ENCODE assay signal across 38 cellular contexts in genomic region chr1:230469271-230469670, GRCh38. TPM values are rescaled to one million over a fixed set of nuclear protein-coding genes. Genes with fewer than 3 reads are reported as not detected.
"Had no signal": no experiment of that assay in that cellular context is flagged by ENCODE, and none has a peak within 500 bp of the region (broad histone marks: within the 10 kb centered on the region; RNA-seq: fewer than 3 reads in every experiment).

No MANE protein-coding gene starts in this region.

- H3K27me3 ChIP-seq: adrenal gland, ascending aorta, body of pancreas, brain microvascular endothelial cell, breast epithelium, cardiac muscle cell had no signal

- ATAC-seq: activated naive CD4-positive, alpha-beta T cell treated with anti-CD3 and anti-CD28 coated beads, Interleukin-2, amount 50 U/mL, for 72 hours; activated naive CD8-positive, alpha-beta T cell treated with anti-CD3 and anti-CD28 coated beads, Interleukin-2, amount 50 U/mL, for 24 hours; activated T-cell treated with anti-CD3 and anti-CD28 coated beads, Interleukin-2, amount 50 U/mL, for 4 hours; activated T-cell treated with anti-CD3 and anti-CD28 coated beads, Interleukin-2, amount 50 U/mL, for 72 hours; activated T-helper 17 cell treated with anti-CD3 and anti-CD28 coated beads, Interleukin-2, amount 50 U/mL, for 72 hours; body of pancreas had no signal

- H3K9me3 ChIP-seq: adrenal gland, ascending aorta, body of pancreas had no signal

- H3K4me1 Mint-ChIP-seq: activated naive CD8-positive, alpha-beta T cell treated with anti-CD3 and anti-CD28 coated beads for 36 hours; activated naive CD8-positive, alpha-beta T cell treated with anti-CD3 and anti-CD28 coated beads, Interleukin-2, amount 10 ng/mL, durations not matched to agents 7 days and 5 days; activated naive CD8-positive, alpha-beta T cell treated with anti-CD3 and anti-CD28 coated beads, Interleukin-2, amount 50 U/mL, for 24 hours; activated T-helper 17 cell treated with anti-CD3 and anti-CD28 coated beads, Interleukin-2, amount 50 U/mL, for 72 hours; central memory CD8-positive, alpha-beta T cell had no signal

- H3K4me3 Mint-ChIP-seq: activated naive CD4-positive, alpha-beta T cell treated with anti-CD3 and anti-CD28 coated beads for 36 hours; activated naive CD8-positive, alpha-beta T cell; activated naive CD8-positive, alpha-beta T cell treated with anti-CD3 and anti-CD28 coated beads for 36 hours; activated naive CD8-positive, alpha-beta T cell treated with anti-CD3 and anti-CD28 coated beads, Interleukin-2, amount 10 ng/mL, durations not matched to agents 7 days and 5 days; activated naive CD8-positive, alpha-beta T cell treated with anti-CD3 and anti-CD28 coated beads, Interleukin-2, amount 50 U/mL, for 24 hours; activated T-cell treated with anti-CD3 and anti-CD28 coated beads, Interleukin-2, amount 50 U/mL, for 24 hours; activated T-cell treated with anti-CD3 and anti-CD28 coated beads, Interleukin-2, amount 50 U/mL, for 4 hours; activated T-cell treated with anti-CD3 and anti-CD28 coated beads, Interleukin-2, amount 50 U/mL, for 72 hours; activated T-helper 1 cell treated with anti-CD3 and anti-CD28 coated beads, Interleukin-12 subunit alpha, Interleukin-12 subunit beta, Interleukin-2, Interleukin-4 antibody, amounts not matched to agents 30 ng/mL and 10 ng/mL and 1 ng/mL, durations not matched to agents 14 hours and 24 hours and 36 hours; activated T-helper 17 cell treated with anti-CD3 and anti-CD28 coated beads, Interleukin-2, amount 50 U/mL, for 72 hours; brain; central memory CD8-positive, alpha-beta T cell had no signal

- H3K36me3 Mint-ChIP-seq: activated naive CD8-positive, alpha-beta T cell treated with anti-CD3 and anti-CD28 coated beads for 36 hours; activated naive CD8-positive, alpha-beta T cell treated with anti-CD3 and anti-CD28 coated beads, Interleukin-2, amount 10 ng/mL, durations not matched to agents 7 days and 5 days; brain had no signal

- H3K36me3 ChIP-seq: adrenal gland, ascending aorta, brain microvascular endothelial cell, breast epithelium, cardiac muscle cell had no signal

- DNase-seq: activated effector memory CD4-positive, alpha-beta T cell treated with anti-CD3 and anti-CD28 coated beads, Interleukin-2, amount 50 U/mL, for 16 hours; activated effector memory CD4-positive, alpha-beta T cell treated with Interleukin-2 at 50 U/mL for 16 hours; activated gamma-delta T cell; activated gamma-delta T cell treated with Interleukin-2 at 50 U/mL for 16 hours; activated naive CD4-positive, alpha-beta T cell; activated naive CD4-positive, alpha-beta T cell treated with anti-CD3 and anti-CD28 coated beads for 36 hours; activated naive CD4-positive, alpha-beta T cell treated with anti-CD3 and anti-CD28 coated beads, Interleukin-2, amount 50 U/mL, for 16 hours; activated naive CD4-positive, alpha-beta T cell treated with Interleukin-2 at 50 U/mL for 16 hours; activated naive CD8-positive, alpha-beta T cell treated with anti-CD3 and anti-CD28 coated beads for 36 hours; activated naive CD8-positive, alpha-beta T cell treated with anti-CD3 and anti-CD28 coated beads, Interleukin-2, amount 10 ng/mL, durations not matched to agents 7 days and 5 days; activated naive CD8-positive, alpha-beta T cell treated with anti-CD3 and anti-CD28 coated beads, Interleukin-2, amount 50 U/mL, for 24 hours; activated T-cell treated with anti-CD3 and anti-CD28 coated beads, Interleukin-2, amount 50 U/mL, for 1 hour; activated T-cell treated with anti-CD3 and anti-CD28 coated beads, Interleukin-2, amount 50 U/mL, for 24 hours; activated T-cell treated with anti-CD3 and anti-CD28 coated beads, Interleukin-2, amount 50 U/mL, for 4 hours; activated T-cell treated with anti-CD3 and anti-CD28 coated beads, Interleukin-2, amount 50 U/mL, for 48 hours; activated T-cell treated with anti-CD3 and anti-CD28 coated beads, Interleukin-2, amount 50 U/mL, for 72 hours; adrenal gland; amniotic stem cell; amygdala; anterior cingulate cortex; aorta; body of pancreas; brain microvascular endothelial cell; caudate nucleus; central memory CD4-positive, alpha-beta T cell; cerebellar nuclear complex had no signal

- H3K27ac Mint-ChIP-seq: activated naive CD4-positive, alpha-beta T cell treated with anti-CD3 and anti-CD28 coated beads for 36 hours; activated naive CD4-positive, alpha-beta T cell treated with anti-CD3 and anti-CD28 coated beads, Interleukin-2, amount 50 U/mL, for 72 hours; activated naive CD8-positive, alpha-beta T cell; activated naive CD8-positive, alpha-beta T cell treated with anti-CD3 and anti-CD28 coated beads for 36 hours; activated naive CD8-positive, alpha-beta T cell treated with anti-CD3 and anti-CD28 coated beads, Interleukin-2, amount 10 ng/mL, durations not matched to agents 7 days and 5 days; activated naive CD8-positive, alpha-beta T cell treated with anti-CD3 and anti-CD28 coated beads, Interleukin-2, amount 50 U/mL, for 24 hours; activated T-cell treated with anti-CD3 and anti-CD28 coated beads, Interleukin-2, amount 50 U/mL, for 24 hours; activated T-cell treated with anti-CD3 and anti-CD28 coated beads, Interleukin-2, amount 50 U/mL, for 72 hours; activated T-helper 1 cell treated with anti-CD3 and anti-CD28 coated beads, Interleukin-12 subunit alpha, Interleukin-12 subunit beta, Interleukin-2, Interleukin-4 antibody, amounts not matched to agents 30 ng/mL and 10 ng/mL and 1 ng/mL, durations not matched to agents 14 hours and 24 hours and 36 hours; activated T-helper 17 cell treated with anti-CD3 and anti-CD28 coated beads, Interleukin-2, amount 50 U/mL, for 72 hours; activated T-helper 2 cell treated with anti-CD3 and anti-CD28 coated beads, Interferon-gamma antibody, Interleukin-2, Interleukin-4, amounts not matched to agents 10 μg/mL and 5 μg/mL and 100 μg/mL, durations not matched to agents 14 hours and 24 hours and 36 hours; brain had no signal

- FAIRE-seq: astrocyte, bronchial epithelial cell had no signal

- H3K27ac ChIP-seq: adrenal gland, ascending aorta, body of pancreas, brain microvascular endothelial cell, breast epithelium, cardiac muscle cell had no signal

- H3K4me3 ChIP-seq: adrenal gland, ascending aorta, body of pancreas, breast epithelium, cardiac muscle cell had no signal

- H3K4me1 ChIP-seq: ascending aorta, breast epithelium had no signal

- H3K9me3 Mint-ChIP-seq: activated naive CD4-positive, alpha-beta T cell treated with anti-CD3 and anti-CD28 coated beads for 36 hours; activated T-helper 1 cell treated with anti-CD3 and anti-CD28 coated beads, Interleukin-12 subunit alpha, Interleukin-12 subunit beta, Interleukin-2, Interleukin-4 antibody, amounts not matched to agents 30 ng/mL and 10 ng/mL and 1 ng/mL, durations not matched to agents 14 hours and 24 hours and 36 hours; activated T-helper 2 cell treated with anti-CD3 and anti-CD28 coated beads, Interferon-gamma antibody, Interleukin-2, Interleukin-4, amounts not matched to agents 10 μg/mL and 5 μg/mL and 100 μg/mL, durations not matched to agents 14 hours and 24 hours and 36 hours had no signal

RNA-seq across cellular contexts. Expression of gene PGBD5, which starts 43.1 kb away (rescaled TPM):
- total RNA-seq: activated naive CD4-positive, alpha-beta T cell treated with anti-CD3 and anti-CD28 coated beads for 36 hours; activated naive CD8-positive, alpha-beta T cell treated with anti-CD3 and anti-CD28 coated beads for 36 hours; activated naive CD8-positive, alpha-beta T cell treated with anti-CD3 and anti-CD28 coated beads, Interleukin-2, amount 10 ng/mL, durations not matched to agents 7 days and 5 days; activated T-helper 1 cell treated with anti-CD3 and anti-CD28 coated beads, Interleukin-12 subunit alpha, Interleukin-12 subunit beta, Interleukin-2, Interleukin-4 antibody, amounts not matched to agents 30 ng/mL and 10 ng/mL and 1 ng/mL, durations not matched to agents 14 hours and 24 hours and 36 hours; activated T-helper 2 cell treated with anti-CD3 and anti-CD28 coated beads, Interferon-gamma antibody, Interleukin-2, Interleukin-4, amounts not matched to agents 10 μg/mL and 5 μg/mL and 100 μg/mL, durations not matched to agents 14 hours and 24 hours and 36 hours; ascending aorta had no signal
